Comparison of ENCODE assay signal across 26 cellular contexts in the genomic region with DNA sequence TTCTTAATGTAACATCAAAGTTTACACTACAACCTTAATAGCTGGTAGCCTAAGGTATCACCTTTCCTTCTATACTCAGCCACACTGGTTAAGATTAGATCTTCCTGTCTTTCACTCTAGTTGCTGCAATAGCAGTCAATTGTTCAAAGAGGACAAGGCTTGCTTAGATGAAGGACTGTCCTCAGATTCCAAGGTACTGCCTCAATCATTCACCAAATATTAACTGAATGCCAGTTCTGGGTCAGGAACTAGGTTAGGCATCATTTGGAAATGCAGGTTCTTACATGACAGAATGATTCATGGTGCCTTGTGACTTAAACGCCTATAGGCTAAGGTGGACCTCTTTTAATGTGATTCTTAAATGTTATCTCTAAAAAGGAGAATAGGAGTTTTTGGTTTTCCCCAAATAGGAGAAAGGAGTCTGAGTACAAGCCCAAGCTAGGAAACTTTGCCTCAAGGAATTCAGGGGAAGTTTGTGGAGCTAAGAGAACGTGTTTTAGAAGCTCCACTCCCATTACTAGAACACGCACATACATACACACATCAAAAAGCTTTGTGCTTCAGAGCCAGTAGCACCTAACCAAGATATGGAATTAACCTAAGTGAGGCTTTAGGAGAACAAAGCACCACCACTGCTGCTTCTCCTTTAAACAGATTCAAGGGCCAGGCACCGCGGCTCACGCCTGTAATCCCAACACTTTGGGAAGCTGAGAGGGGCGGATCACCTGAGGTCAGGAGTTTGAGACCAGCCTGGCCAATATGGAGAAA. TPM values are rescaled to one million over a fixed set of nuclear protein-coding genes. Genes with fewer than 3 reads are reported as not detected.
DNase-seq lines count a peak whose midpoint lies in the region; ATAC-seq and TF ChIP-seq lines count a peak whose summit lies in the region.
"Had no signal": no experiment of that assay in that cellular context is flagged by ENCODE, and none has a peak within 500 bp of the region (broad histone marks: within the 10 kb centered on the region; RNA-seq: fewer than 3 reads in every experiment).

No MANE protein-coding gene starts in this region.

- ATAC-seq in PC-3 (peak; percentile 24; the same call in 1 of the 2 replicates), esophagus mucosa (peak; percentile 95), HG02623 (IDR thresholded peaks at IDR 0.05; ENCODE audit: unreplicated experiment) (no peak)
- ATAC-seq: activated T-helper 17 cell treated with anti-CD3 and anti-CD28 coated beads, Interleukin-2, amount 50 U/mL, for 72 hours; GM23338; naive thymus-derived CD4-positive, alpha-beta T cell; Panc1; stimulated activated naive B cell treated with anti-CD40 and anti-IgM and Interleukin-4, amounts not matched to agents 10 μg/mL and 1 μg/mL and 100 μg/mL, for 72 hours had no signal

- H3F3A ChIP-seq in PC-3 (ENCODE audit: low read length, unreplicated experiment) = no peaks in the 10 kb centered on the region

- H3K9me3 ChIP-seq in PC-3 (ENCODE audit: low read length) = no peaks in the 10 kb centered on the region
- H3K9me3 ChIP-seq in trophoblast cell (ENCODE audit: insufficient read depth, low read depth, low read length) = no peaks in the 10 kb centered on the region
- H3K9me3 ChIP-seq: prostate gland had no signal

- no peak overlapping the region for H3K4ac ChIP-seq in trophoblast cell (ENCODE audit: low read depth, low read length)

- no peak overlapping the region for H3K14ac ChIP-seq in trophoblast cell (ENCODE audit: low read length)

- H4K20me1 ChIP-seq in PC-3 (ENCODE audit: low read length) = no peaks in the 10 kb centered on the region

- no peak overlapping the region for H4K8ac ChIP-seq in trophoblast cell (ENCODE audit: low read depth, low read length)

- TF ChIP-seq CTCF in PC-3 (conservative IDR thresholded peaks at IDR 0.05; ENCODE audit: low read depth, low read length) = no peak

- H3K9ac ChIP-seq in PC-3 (ENCODE audit: low read length) = no peak overlapping the region
- H3K9ac ChIP-seq in trophoblast cell (ENCODE audit: low read length) = no peak overlapping the region

- no peaks in the 10 kb centered on the region for H3K79me1 ChIP-seq in trophoblast cell (ENCODE audit: low read length)

- no peak overlapping the region for H3K18ac ChIP-seq in trophoblast cell (ENCODE audit: low read length)

- DNase-seq in ACHN = peak; percentile 30
- peak; percentile 34 for DNase-seq in PC-3
- peak; percentile 46 to 85 for DNase-seq in trophoblast cell
- DNase-seq in amniotic stem cell (lab: John Stamatoyannopoulos, UW) = no peak
- DNase-seq in activated T-cell treated with anti-CD3 and anti-CD28 coated beads, Interleukin-2, amount 50 U/mL, for 1 hour = no peak
- DNase-seq: activated CD4-positive, alpha-beta memory T cell treated with anti-CD3 and anti-CD28 coated beads for 36 hours; activated CD4-positive, CD25-positive, alpha-beta regulatory T cell treated with anti-CD3 and anti-CD28 coated beads, Interleukin-2, amount 50 U/mL, for 72 hours; activated CD8-positive, alpha-beta memory T cell treated with anti-CD3 and anti-CD28 coated beads, Interleukin-2, amount 50 U/mL, for 48 hours; activated naive CD4-positive, alpha-beta T cell treated with anti-CD3 and anti-CD28 coated beads, Interleukin-2, amount 50 U/mL, for 16 hours; CD4-positive, alpha-beta T cell; DND-41; naive thymus-derived CD4-positive, alpha-beta T cell; NCI-H1092 treated with DMSO at 0.1 percent for 48 hours; NCI-H187 treated with DMSO at 0.1 percent for 48 hours; NCI-H2227 treated with DMSO at 0.1 percent for 48 hours; NCI-H526 treated with DMSO at 0.1 percent for 48 hours; nucleus accumbens; SHP77 treated with DMSO at 0.1 percent for 48 hours; stimulated activated naive B cell treated with anti-CD40 and anti-IgM and Interleukin-4, amounts not matched to agents 10 μg/mL and 1 μg/mL and 100 μg/mL, for 72 hours; substantia nigra had no signal

- POLR2A ChIA-PET in PC-3 (lab: Charles Lee; ENCODE audit: unreplicated experiment) = no interaction called here

- H3K9me2 ChIP-seq in PC-3 (replicated peaks; ENCODE audit: low read length) = no peaks in the 10 kb centered on the region

- no peak overlapping the region for H4K12ac ChIP-seq in trophoblast cell (ENCODE audit: low read depth, low read length)

- intact Hi-C loops in PC-3 (cut with micrococcal nuclease) = no loop called here

- H3K27ac ChIP-seq in PC-3 (ENCODE audit: low read length) (no peak overlapping the region), trophoblast cell (ENCODE audit: low read depth, low read length) (no peak overlapping the region)
- H3K27ac ChIP-seq: prostate gland had no signal

- no peak overlapping the region for H2AK5ac ChIP-seq in trophoblast cell (ENCODE audit: low read length)

- H3K4me2 ChIP-seq in PC-3 (ENCODE audit: low read length) (no peak overlapping the region), trophoblast cell (ENCODE audit: low read length) (no peak overlapping the region)
- H3K4me2 ChIP-seq: GM23338 had no signal

- no peak overlapping the region for H2BK5ac ChIP-seq in trophoblast cell (ENCODE audit: low read depth, low read length, poor library complexity)

- no peaks in the 10 kb centered on the region for H3K36me3 ChIP-seq in PC-3 (ENCODE audit: low read depth, low read length)
- H3K36me3 ChIP-seq in trophoblast cell (ENCODE audit: control insufficient read depth in 1 of 2, insufficient read depth in 2 of 2, low read length in 2 of 2) = no peaks in the 10 kb centered on the region
- H3K36me3 ChIP-seq: prostate gland had no signal

- no peak overlapping the region for H3K4me3 ChIP-seq in PC-3 (ENCODE audit: low read length)
- H3K4me3 ChIP-seq in trophoblast cell (ENCODE audit: low read depth, low read length) = no peak overlapping the region
- H3K4me3 ChIP-seq: GM23338, prostate gland had no signal

- H3K27me3 ChIP-seq in PC-3 (ENCODE audit: low read length) = no peaks in the 10 kb centered on the region
- no peaks in the 10 kb centered on the region for H3K27me3 ChIP-seq in trophoblast cell (ENCODE audit: insufficient read depth, low read length)

- H3K79me2 ChIP-seq in PC-3 (ENCODE audit: low read length) = no peaks in the 10 kb centered on the region
- no peaks in the 10 kb centered on the region for H3K79me2 ChIP-seq in trophoblast cell (ENCODE audit: control insufficient read depth, insufficient read depth, low read length, poor library complexity)

- in situ Hi-C loops in ACHN (cut with HindIII; ENCODE audit: low pct_ligation_motif_present, low pct_unique_long_range_greater_than_20kb, low sequenced_read_pairs) = no loop called here

- no peak overlapping the region for H2BK12ac ChIP-seq in trophoblast cell (ENCODE audit: low read length)

- CTCF ChIA-PET in PC-3 (lab: Charles Lee) = no interaction called here

- no peaks in the 10 kb centered on the region; the same call in 1 of the 2 replicates for H3K4me1 ChIP-seq in PC-3 (ENCODE audit: insufficient read depth, low read length)
- no peaks in the 10 kb centered on the region for H3K4me1 ChIP-seq in trophoblast cell (ENCODE audit: control insufficient read depth in 1 of 2, insufficient read depth in 2 of 2, low read length in 2 of 2)
- H3K4me1 ChIP-seq: prostate gland had no signal

- H2BK120ac ChIP-seq in trophoblast cell (ENCODE audit: insufficient read depth, low read length, poor library complexity) = no peak overlapping the region

- WGBS in trophoblast cell (ENCODE audit: extremely low coverage, insufficient coverage, insufficient read length) = no CpG with 5 or more reads among the region's 7 CpGs

- no peak overlapping the region for H4K91ac ChIP-seq in trophoblast cell (ENCODE audit: low read depth, low read length)

- H2AFZ ChIP-seq in PC-3 (ENCODE audit: low read length) = no peak overlapping the region
- no peak overlapping the region for H2AFZ ChIP-seq in trophoblast cell (ENCODE audit: insufficient read depth, low read length, poor library complexity)
- H2AFZ ChIP-seq: GM23338 had no signal

- no TSS peak for BruUV-seq in PC-3 (replicated peaks; lab: Mats Ljungman, UMichigan)

- no peak overlapping the region for H3K23ac ChIP-seq in trophoblast cell (ENCODE audit: low read length)

RNA-seq across cellular contexts. Expression of a gene that starts 8.5 kb away (rescaled TPM):
- 6.2 and 7.7 TPM in 2 replicates for total RNA-seq in PC-3 (2014; rRNA removed)
- 20.9 TPM for total RNA-seq in esophagus mucosa
- polyA plus RNA-seq in trophoblast cell (2013) = 5.7 and 5.8 TPM in 2 replicates

RNA-seq across cellular contexts. Expression of a gene that starts 25.4 kb away (rescaled TPM):
- 23.5 and 32.0 TPM in 2 replicates for total RNA-seq in PC-3 (2014; rRNA removed)
- 47.7 TPM for total RNA-seq in esophagus mucosa
- polyA plus RNA-seq in trophoblast cell (2013) = 92.4 and 99.2 TPM in 2 replicates

RNA-seq across cellular contexts. Expression of a gene that starts 40.2 kb away (rescaled TPM):
- total RNA-seq in PC-3 (2014; rRNA removed) (21.0 and 27.7 TPM in 2 replicates), esophagus mucosa (28.9 TPM)
- 25.1 and 27.2 TPM in 2 replicates for polyA plus RNA-seq in trophoblast cell (2013)

Comparison
In these comparisons a context has a peak if more than half of its experiments do, and no peak if none do; other contexts are left out.
1. DNase-seq: peak in ACHN (single experiment), PC-3 (single experiment) and trophoblast cell (2 of 2); none in amniotic stem cell (single experiment) and activated T-cell treated with anti-CD3 and anti-CD28 coated beads, Interleukin-2, amount 50 U/mL, for 1 hour (single experiment).